Comparison of ENCODE assay signal across 9 cellular contexts in genomic region chr12:48980953-48981756, GRCh38. TPM values are rescaled to one million over a fixed set of nuclear protein-coding genes. Genes with fewer than 3 reads are reported as not detected.
DNase-seq lines count a peak whose midpoint lies in the region; ATAC-seq, FAIRE-seq and TF ChIP-seq lines count a peak whose summit lies in the region.
"Had no signal": no experiment of that assay in that cellular context is flagged by ENCODE, and none has a peak within 500 bp of the region (broad histone marks: within the 10 kb centered on the region; RNA-seq: fewer than 3 reads in every experiment).

No MANE protein-coding gene starts in this region.

- peaks cover 23% of the 10 kb centered on the region for H3K4me1 ChIP-seq in Caco-2
- peaks cover 25% of the 10 kb centered on the region for H3K4me1 ChIP-seq in mesodermal cell (ENCODE audit: control insufficient read depth, insufficient read depth, low read length, poor library complexity, severe bottlenecking)
- peaks cover 37% of the 10 kb centered on the region for H3K4me1 ChIP-seq in upper lobe of right lung
- H3K4me1 ChIP-seq in ovary (ENCODE audit: insufficient read depth): peaks cover 11% of the 10 kb centered on the region

- peaks cover 32% of the 10 kb centered on the region for H3K27me3 Mint-ChIP-seq in Caco-2 (ENCODE audit: insufficient read depth, unreplicated experiment)

- H3K36me3 Mint-ChIP-seq in Caco-2 (ENCODE audit: insufficient read depth, unreplicated experiment): peaks cover 23% of the 10 kb centered on the region

- intact Hi-C loops in Caco-2 (cut with micrococcal nuclease; ENCODE audit: unreplicated experiment) (loop anchor here (1.0 kb wide), 3 partner anchors 10 to 33 kb away; partner anchors contain the start of gene WNT10B), upper lobe of right lung (cut with DNase I) (no loop called here), ovary (cut with DNase I) (loop anchor here in 1 of 4 donors (10.0 kb wide), 1 partner anchor 56 kb away; the partner anchor contains the start of gene FKBP11)

- no peaks in the 10 kb centered on the region for H3K9me3 Mint-ChIP-seq in Caco-2 (ENCODE audit: unreplicated experiment)

- no peak overlapping the region for H3K27ac ChIP-seq in RWPE1
- H3K27ac ChIP-seq in mesodermal cell (ENCODE audit: low read depth, low read length, severe bottlenecking): no peak overlapping the region
- H3K27ac ChIP-seq in upper lobe of right lung: no peak overlapping the region
- H3K27ac ChIP-seq in ovary: no peak overlapping the region

- no peak for FAIRE-seq in bronchial epithelial cell (lab: Jason Lieb, UNC)

- TF ChIP-seq EP300 in ovary (IDR thresholded peaks at IDR 0.05): no peak

- CTCF ChIA-PET in Caco-2 (lab: Charles Lee) (interaction anchor here (0.7 to 7.8 kb wide), 20 partner anchors 7 to 229 kb away, joined by 3 to 90 read pairs (median 4); partner anchors contain the start of genes ARF3, DDN, FKBP11 and RHEBL1), RWPE1 (lab: Yijun Ruan, JAX) (interaction anchor here (0.6 to 0.7 kb wide), 5 partner anchors 12 to 83 kb away, joined by 3 to 6 read pairs (median 3); no protein-coding TSS in a partner anchor)

- ATAC-seq in upper lobe of right lung (peak; percentile 58), GM18873 (IDR thresholded peaks at IDR 0.05; ENCODE audit: low FRiP score, unreplicated experiment) (no peak)

- DNase-seq in Caco-2 (peak; percentile 70 to 84), RWPE1 (ENCODE audit: low spot score) (no peak), bronchial epithelial cell (ENCODE audit: low read depth) (no peak), upper lobe of right lung (peak; percentile 76), ovary (no peak), NCI-H510A (lab: John Stamatoyannopoulos, UW) (no peak)

- H3K4me3 Mint-ChIP-seq in Caco-2 (ENCODE audit: unreplicated experiment): peak overlapping the region; percentile 80

- no peaks in the 10 kb centered on the region for H3K9me3 ChIP-seq in Caco-2
- no peaks in the 10 kb centered on the region for H3K9me3 ChIP-seq in mesodermal cell (ENCODE audit: control insufficient read depth, low read length)
- no peaks in the 10 kb centered on the region for H3K9me3 ChIP-seq in upper lobe of right lung
- no peaks in the 10 kb centered on the region for H3K9me3 ChIP-seq in ovary

- H3K36me3 ChIP-seq in Caco-2 (ENCODE audit: control insufficient read depth, insufficient read depth, low read length): no peaks in the 10 kb centered on the region
- H3K36me3 ChIP-seq in bronchial epithelial cell (ENCODE audit: control insufficient read depth, insufficient read depth, low read length): no peaks in the 10 kb centered on the region
- no peaks in the 10 kb centered on the region for H3K36me3 ChIP-seq in mesodermal cell (ENCODE audit: control insufficient read depth, insufficient read depth, low read length)
- no peaks in the 10 kb centered on the region for H3K36me3 ChIP-seq in upper lobe of right lung
- H3K36me3 ChIP-seq in ovary: no peaks in the 10 kb centered on the region

- TF ChIP-seq CTCF in Caco-2 (IDR thresholded peaks at IDR 0.05; ENCODE audit: insufficient read depth in 1 of 2, low read depth in 1 of 2, low read length in 1 of 2, severe bottlenecking in 1 of 2, unreplicated experiment in 1 of 2) (peak; percentile 47 to 76), RWPE1 (conservative IDR thresholded peaks at IDR 0.05; ENCODE audit: low read depth) (0 out of 2 replicates have a peak, but pooled peaks have one; percentile 11), bronchial epithelial cell (IDR thresholded peaks at IDR 0.05; ENCODE audit: insufficient read depth, low read length, severe bottlenecking) (peak; percentile 2), upper lobe of right lung (IDR thresholded peaks at IDR 0.05) (peak; percentile 23), ovary (IDR thresholded peaks at IDR 0.05) (no peak)

- BruUV-seq in Caco-2 (replicated peaks; lab: Mats Ljungman, UMichigan): no TSS peak

- 3 to 6% methylated on average over 67 to 82 of the region's 91 CpGs for WGBS in mesodermal cell (ENCODE audit: insufficient coverage in 2 of 2), 2 experiments
- 1 to 4% (median 2%) methylated on average over 88 to 91 of the region's 91 CpGs for WGBS in ovary, 3 donors

- peaks cover 17% of the 10 kb centered on the region for H3K4me1 Mint-ChIP-seq in Caco-2 (ENCODE audit: low read depth, unreplicated experiment)

- H3K4me3 ChIP-seq in Caco-2 (ENCODE audit: low read depth, low read length) (peak overlapping the region; percentile 48), bronchial epithelial cell (ENCODE audit: low read depth, low read length) (no peak overlapping the region), mesodermal cell (ENCODE audit: extremely low read depth, insufficient read depth, low read length, poor library complexity, severe bottlenecking) (peak overlapping the region; percentile 28), upper lobe of right lung (peak overlapping the region; percentile 42), ovary (no peak overlapping the region)

- POLR2A ChIA-PET in Caco-2 (lab: Charles Lee): no interaction called here
- POLR2A ChIA-PET in RWPE1 (lab: Yijun Ruan, JAX; ENCODE audit: low non-redundant PET): interaction anchor here (0.5 kb wide), 1 partner anchor 52 kb away, joined by 3 read pairs; no protein-coding TSS in a partner anchor

- H3K27ac Mint-ChIP-seq in Caco-2 (ENCODE audit: unreplicated experiment): peak overlapping the region; percentile 14

- H3K27me3 ChIP-seq in Caco-2 (replicated peaks; ENCODE audit: control insufficient read depth, insufficient read depth, low read length) (peaks cover 14% of the 10 kb centered on the region), bronchial epithelial cell (ENCODE audit: control insufficient read depth, insufficient read depth, low read length) (peaks cover 73% of the 10 kb centered on the region), upper lobe of right lung (peaks cover 83% of the 10 kb centered on the region), ovary (peaks cover 7% of the 10 kb centered on the region)

- no peak for TF ChIP-seq POLR2A in ovary (IDR thresholded peaks at IDR 0.05)

RNA-seq across cellular contexts. Expression of gene WNT1, which starts 3.0 kb away (rescaled TPM):
- total RNA-seq in Caco-2 (2022) (0.63 TPM in 1 of 2 replicates, not detected in the other), bronchial epithelial cell (not detected in 2 replicates), upper lobe of right lung (not detected), ovary (not detected)
- polyA plus RNA-seq in mesodermal cell (2013, experiment 1 of 2): 2.5 TPM
- 2.0 TPM for polyA plus RNA-seq in mesodermal cell (2013, experiment 2 of 2)
- not detected for polyA plus RNA-seq in ovary
- total RNA-seq: epithelial cell of proximal tubule had no signal

RNA-seq across cellular contexts. Expression of gene WNT10B, which starts 9.6 kb away (rescaled TPM):
- total RNA-seq in Caco-2 (2022) (4.2 and 4.4 TPM in 2 replicates), bronchial epithelial cell (not detected in 2 replicates), upper lobe of right lung (1.2 TPM), ovary (under 1 TPM in 1 of 7 donors, not detected in 6; 0.24 TPM)
- 1.1 TPM for polyA plus RNA-seq in mesodermal cell (2013, experiment 1 of 2)
- 1.3 TPM for polyA plus RNA-seq in mesodermal cell (2013, experiment 2 of 2)
- under 1 TPM; 0.19 to 0.97 TPM for polyA plus RNA-seq in ovary
- total RNA-seq: epithelial cell of proximal tubule had no signal

RNA-seq across cellular contexts. Expression of gene DDN, which starts 18.0 kb away (rescaled TPM):
- total RNA-seq in Caco-2 (2022) (1.7 and 1.9 TPM in 2 replicates), bronchial epithelial cell (0.13 and 0.26 TPM in 2 replicates), upper lobe of right lung (not detected), ovary (under 1 TPM in 1 of 7 donors, not detected in 6; 0.05 TPM)
- 0.63 TPM for polyA plus RNA-seq in mesodermal cell (2013, experiment 1 of 2)
- polyA plus RNA-seq in mesodermal cell (2013, experiment 2 of 2): 0.40 TPM
- polyA plus RNA-seq in ovary: under 1 TPM; 0.04 to 0.28 TPM

RNA-seq across cellular contexts. Expression of gene ARF3, which starts 23.9 kb away (rescaled TPM):
- total RNA-seq in Caco-2 (2022): 249 and 257 TPM in 2 replicates
- 30.0 and 38.7 TPM in 2 replicates for total RNA-seq in bronchial epithelial cell
- polyA plus RNA-seq in mesodermal cell (2013, experiment 1 of 2): 128 TPM
- polyA plus RNA-seq in mesodermal cell (2013, experiment 2 of 2): 108 TPM
- total RNA-seq in upper lobe of right lung: 146 TPM
- 100 to 1,000 TPM in 4 of 7 donors, 10 to 100 TPM in 3; 25.5 to 123 (median 100) TPM for total RNA-seq in ovary
- polyA plus RNA-seq in ovary: 100 to 1,000 TPM in 1 of 2 donors, 10 to 100 TPM in 1; 59.0 to 243 TPM

RNA-seq across cellular contexts. Expression of gene PRKAG1, which starts 37.4 kb away (rescaled TPM):
- 60.3 and 61.4 TPM in 2 replicates for total RNA-seq in Caco-2 (2022)
- total RNA-seq in bronchial epithelial cell: 68.6 and 93.7 TPM in 2 replicates
- polyA plus RNA-seq in mesodermal cell (2013, experiment 1 of 2): 35.5 TPM
- polyA plus RNA-seq in mesodermal cell (2013, experiment 2 of 2): 36.3 TPM
- 46.5 TPM for total RNA-seq in upper lobe of right lung
- total RNA-seq in ovary: 10 to 100 TPM; 25.6 to 58.2 (median 35.8) TPM
- 10 to 100 TPM; 38.3 to 98.5 TPM for polyA plus RNA-seq in ovary

Comparison
In these comparisons a context has a peak if more than half of its experiments do, and no peak if none do; other contexts are left out.
1. DNase-seq: peak in Caco-2 (2 of 2) and upper lobe of right lung (single experiment); none in RWPE1 (single experiment), bronchial epithelial cell (single experiment), ovary (0 of 5) and NCI-H510A (single experiment).
2. H3K4me3 ChIP-seq: peak in Caco-2 (single experiment), mesodermal cell (single experiment) and upper lobe of right lung (single experiment); none in bronchial epithelial cell (single experiment) and ovary (single experiment).
3. CTCF ChIP-seq: peak in Caco-2 (2 of 2), RWPE1 (single experiment), bronchial epithelial cell (single experiment) and upper lobe of right lung (single experiment); none in ovary (0 of 3).